In the genomic region with DNA sequence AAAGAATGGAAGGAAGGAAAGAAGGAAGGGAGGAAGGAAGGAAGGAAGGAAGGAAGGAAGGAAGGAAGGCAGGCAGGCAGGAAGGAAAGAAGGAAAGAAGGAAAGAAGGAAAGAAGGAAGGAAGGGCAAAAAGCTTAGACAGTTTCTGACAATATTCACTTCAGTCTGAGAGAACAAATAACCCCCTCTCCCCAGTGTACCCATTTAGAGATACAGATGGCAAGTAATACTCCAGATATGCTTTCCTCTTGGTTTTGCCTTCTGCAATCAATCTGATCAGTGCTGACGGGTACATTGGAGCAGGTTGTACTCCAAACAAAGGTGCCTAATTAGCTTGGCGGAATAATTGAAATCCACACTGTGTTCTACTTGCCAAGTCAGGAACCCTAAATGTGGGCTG, we compare ENCODE assay signal across 16 cellular contexts.
"Had no signal": no experiment of that assay in that cellular context is flagged by ENCODE, and none has a peak within 500 bp of the region (broad histone marks: within the 10 kb centered on the region; RNA-seq: fewer than 3 reads in every experiment).

No MANE protein-coding gene starts in this region.

- H3K9me3 ChIP-seq: MG63 had no signal

- H3K27me3 ChIP-seq: MG63 had no signal

- H3K36me3 ChIP-seq: MG63 had no signal

- H3K4me3 ChIP-seq: MG63 had no signal

- DNase-seq: IMR-90, Karpas-422, KG1, MG63, NCI-H1092, NCI-H1105 treated with DMSO at 0.1 percent for 48 hours, NCI-H1417 treated with DMSO at 0.1 percent for 48 hours, NCI-H146, NCI-H1694 treated with DMSO at 0.1 percent for 48 hours, NCI-H1930, NCI-H2227 treated with DMSO at 0.1 percent for 48 hours, NCI-H526 treated with DMSO at 0.1 percent for 48 hours, Right ventricle myocardium superior, RPMI8226, SIG-M5, T-helper 1 cell had no signal
